18 cellular contexts compared by ENCODE assay signal in the genomic region with DNA sequence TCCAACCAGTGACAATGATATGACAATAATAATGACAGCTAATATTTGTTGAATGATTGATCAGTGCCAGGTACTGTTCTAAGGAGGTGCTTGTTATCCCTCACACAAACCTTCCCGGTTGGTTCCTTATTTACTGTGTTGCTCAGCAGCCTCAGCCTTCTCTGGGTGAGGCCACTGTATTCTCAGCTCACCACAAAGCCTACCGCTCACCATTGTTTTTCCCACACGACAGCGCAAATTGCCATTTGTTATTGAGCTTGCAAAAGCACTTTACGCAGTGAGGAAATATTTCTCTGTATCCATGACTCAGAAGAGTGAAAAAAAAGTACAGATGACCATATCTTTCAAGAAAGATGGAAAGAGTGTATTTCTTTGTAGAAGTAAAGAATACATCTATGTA. TPM values are rescaled to one million over a fixed set of nuclear protein-coding genes. Genes with fewer than 3 reads are reported as not detected.
DNase-seq lines count a peak whose midpoint lies in the region; ATAC-seq and TF ChIP-seq lines count a peak whose summit lies in the region.
"Had no signal": no experiment of that assay in that cellular context is flagged by ENCODE, and none has a peak within 500 bp of the region (broad histone marks: within the 10 kb centered on the region; RNA-seq: fewer than 3 reads in every experiment).

No MANE protein-coding gene starts in this region.

- no peaks in the 10 kb centered on the region for H3K27me3 Mint-ChIP-seq in activated CD4-positive, alpha-beta T cell treated with anti-CD3 and anti-CD28 coated beads, Interleukin-2, amount 10 ng/mL, durations not matched to agents 24 days and 14 days
- H3K27me3 Mint-ChIP-seq: CD4-positive, alpha-beta memory T cell had no signal

- peak; percentile 15 for DNase-seq in AG10803 (ENCODE audit: low read depth)
- DNase-seq in M059J (ENCODE audit: low read depth) = peak; percentile 19
- DNase-seq in astrocyte of the cerebellum (ENCODE audit: low read depth) = peak; percentile 80
- peak; percentile 16 for DNase-seq in fibroblast of pulmonary artery (ENCODE audit: low read depth)
- no peak for DNase-seq in suprapubic skin (ENCODE audit: low spot score in 2 of 2)
- no peak for DNase-seq in activated CD4-positive, alpha-beta T cell treated with anti-CD3 and anti-CD28 coated beads, Interleukin-2, amount 10 ng/mL, durations not matched to agents 24 days and 14 days
- DNase-seq in activated CD4-positive, alpha-beta T cell treated with anti-CD3 and anti-CD28 coated beads for 1 hour = no peak
- no peak for DNase-seq in left ventricle myocardium superior
- DNase-seq: activated CD4-positive, alpha-beta T cell treated with anti-CD3 and anti-CD28 coated beads, Interleukin-2, amount 50 U/mL, for 48 hours; activated naive CD4-positive, alpha-beta T cell treated with anti-CD3 and anti-CD28 coated beads for 36 hours; activated T-cell treated with anti-CD3 and anti-CD28 coated beads, Interleukin-2, amount 50 U/mL, for 1 hour; CD4-positive, alpha-beta memory T cell; DND-41; MM.1S; ovary; sigmoid colon; stimulated activated CD4-positive, alpha-beta T cell treated with anti-CD3 and anti-CD28 coated beads, Interleukin-2, amount 100 ng/mL, for 24 hours; stomach had no signal

- H3K36me3 ChIP-seq in suprapubic skin = no peaks in the 10 kb centered on the region
- H3K36me3 ChIP-seq: ovary, sigmoid colon, stomach had no signal

- WGBS in suprapubic skin = 69% methylated on average over 5 of the region's 5 CpGs

- TF ChIP-seq EP300 in suprapubic skin (IDR thresholded peaks at IDR 0.05) = no peak

- no peak overlapping the region for H3K27ac Mint-ChIP-seq in activated CD4-positive, alpha-beta T cell treated with anti-CD3 and anti-CD28 coated beads, Interleukin-2, amount 10 ng/mL, durations not matched to agents 24 days and 14 days
- H3K27ac Mint-ChIP-seq: activated naive CD4-positive, alpha-beta T cell treated with anti-CD3 and anti-CD28 coated beads for 36 hours; CD4-positive, alpha-beta memory T cell had no signal

- no peak overlapping the region for H3K4me3 ChIP-seq in AG10803 (ENCODE audit: low read length)
- no peak overlapping the region for H3K4me3 ChIP-seq in astrocyte of the cerebellum (ENCODE audit: low read depth, low read length)
- no peak overlapping the region for H3K4me3 ChIP-seq in fibroblast of pulmonary artery (replicated peaks; ENCODE audit: low read depth, low read length)
- no peak overlapping the region for H3K4me3 ChIP-seq in suprapubic skin
- H3K4me3 ChIP-seq: ovary, sigmoid colon, stomach had no signal

- intact Hi-C loops in activated CD4-positive, alpha-beta T cell treated with anti-CD3 and anti-CD28 coated beads, Interleukin-2, amount 10 ng/mL, durations not matched to agents 24 days and 14 days (cut with micrococcal nuclease) = no loop called here
- intact Hi-C loops in left ventricle myocardium superior (cut with micrococcal nuclease) = no loop called here

- H3K4me1 ChIP-seq in suprapubic skin = no peaks in the 10 kb centered on the region
- H3K4me1 ChIP-seq: sigmoid colon had no signal

- no peak for ATAC-seq in left ventricle myocardium superior

- H3K9me3 Mint-ChIP-seq in activated CD4-positive, alpha-beta T cell treated with anti-CD3 and anti-CD28 coated beads, Interleukin-2, amount 10 ng/mL, durations not matched to agents 24 days and 14 days = no peaks in the 10 kb centered on the region

- TF ChIP-seq CTCF in AG10803 (conservative IDR thresholded peaks at IDR 0.05; ENCODE audit: low read length) (no peak), astrocyte of the cerebellum (IDR thresholded peaks at IDR 0.05; ENCODE audit: low read depth, low read length, missing control alignments) (no peak), fibroblast of pulmonary artery (IDR thresholded peaks at IDR 0.05; ENCODE audit: low read length, missing control alignments) (no peak), suprapubic skin (IDR thresholded peaks at IDR 0.05) (no peak)

- no peaks in the 10 kb centered on the region for H3K27me3 ChIP-seq in suprapubic skin
- H3K27me3 ChIP-seq: ovary, sigmoid colon, stomach had no signal

- H3K36me3 Mint-ChIP-seq in activated CD4-positive, alpha-beta T cell treated with anti-CD3 and anti-CD28 coated beads, Interleukin-2, amount 10 ng/mL, durations not matched to agents 24 days and 14 days (ENCODE audit: low read depth) = no peaks in the 10 kb centered on the region
- H3K36me3 Mint-ChIP-seq: CD4-positive, alpha-beta memory T cell had no signal

- H3K9me3 ChIP-seq in suprapubic skin = no peaks in the 10 kb centered on the region
- H3K9me3 ChIP-seq: ovary, sigmoid colon, stomach had no signal

- no peaks in the 10 kb centered on the region for H3K4me1 Mint-ChIP-seq in activated CD4-positive, alpha-beta T cell treated with anti-CD3 and anti-CD28 coated beads, Interleukin-2, amount 10 ng/mL, durations not matched to agents 24 days and 14 days
- H3K4me1 Mint-ChIP-seq: CD4-positive, alpha-beta memory T cell had no signal

- no peak overlapping the region for H3K4me3 Mint-ChIP-seq in activated CD4-positive, alpha-beta T cell treated with anti-CD3 and anti-CD28 coated beads, Interleukin-2, amount 10 ng/mL, durations not matched to agents 24 days and 14 days
- H3K4me3 Mint-ChIP-seq: activated naive CD4-positive, alpha-beta T cell treated with anti-CD3 and anti-CD28 coated beads for 36 hours; CD4-positive, alpha-beta memory T cell had no signal

- TF ChIP-seq POLR2A in suprapubic skin (IDR thresholded peaks at IDR 0.05) = no peak

- no peak overlapping the region for H3K27ac ChIP-seq in suprapubic skin
- H3K27ac ChIP-seq: ovary, sigmoid colon, stomach had no signal

- in situ Hi-C loops in astrocyte of the cerebellum (cut with HindIII; ENCODE audit: low sequenced_read_pairs) = no loop called here

RNA-seq across cellular contexts. Expression of a gene that starts 49.5 kb away (rescaled TPM):
- 1.7 and 1.9 TPM in 2 replicates for total RNA-seq in M059J (2014; rRNA removed; shearing (Covaris generic))
- total RNA-seq in suprapubic skin = 10 to 100 TPM in 3 of 4 donors, 1 to 10 TPM in 1; 9.2 to 33.3 (median 13.7) TPM
- total RNA-seq in activated CD4-positive, alpha-beta T cell treated with anti-CD3 and anti-CD28 coated beads, Interleukin-2, amount 10 ng/mL, durations not matched to agents 24 days and 14 days = not detected in 2 replicates
- 147 TPM for total RNA-seq in left ventricle myocardium superior
- total RNA-seq: activated naive CD4-positive, alpha-beta T cell treated with anti-CD3 and anti-CD28 coated beads for 36 hours; CD4-positive, alpha-beta memory T cell had no signal

Comparison
In these comparisons a context has a peak if more than half of its experiments do, and no peak if none do; other contexts are left out.
1. DNase-seq: peak in AG10803 (single experiment), M059J (single experiment), astrocyte of the cerebellum (single experiment) and fibroblast of pulmonary artery (single experiment); none in suprapubic skin (0 of 2), activated CD4-positive, alpha-beta T cell treated with anti-CD3 and anti-CD28 coated beads, Interleukin-2, amount 10 ng/mL, durations not matched to agents 24 days and 14 days (single experiment), activated CD4-positive, alpha-beta T cell treated with anti-CD3 and anti-CD28 coated beads for 1 hour (single experiment) and left ventricle myocardium superior (single experiment).